Comparison of ENCODE assay signal across 8 cellular contexts in genomic region chr12:121888478-121889266, GRCh38. TPM values are rescaled to one million over a fixed set of nuclear protein-coding genes. Genes with fewer than 3 reads are reported as not detected.
DNase-seq lines count a peak whose midpoint lies in the region; ATAC-seq and TF ChIP-seq lines count a peak whose summit lies in the region.

TSS of gene PSMD9 (plus strand) at chr12:121888790. CDS start at chr12:121888857, 67 bp downstream.

- intact Hi-C loops in CD4-positive, alpha-beta memory T cell (cut with micrococcal nuclease), result loop anchor here (1.0 to 5.0 kb wide), 7 partner anchors 30 to 1686 kb away; partner anchors contain the start of genes CFAP251 and RPLP0

- peak; percentile 78 for TF ChIP-seq CTCF in liver (IDR thresholded peaks at IDR 0.05; ENCODE audit: low read depth, low read length, missing input control)

- no peaks in the 10 kb centered on the region for H3K9me3 Mint-ChIP-seq in CD4-positive, alpha-beta memory T cell

- peaks cover 29% of the 10 kb centered on the region for H3K4me1 ChIP-seq in CD4-positive, alpha-beta memory T cell (ENCODE audit: insufficient read depth, low read length)
- peaks cover 0 to 28% (median 15%) of the 10 kb centered on the region in 4 donors for H3K4me1 ChIP-seq in liver (ENCODE audit: control insufficient read depth in 4 of 4, insufficient read depth in 4 of 4, low read length in 3 of 4)

- peak within 1 kb of the TSS; percentile 96 to 99 (median 98) for H3K4me3 Mint-ChIP-seq in CD4-positive, alpha-beta memory T cell

- POLR2A ChIA-PET in CD4-positive, alpha-beta memory T cell (lab: Charles Lee; ENCODE audit: partially characterized antibody), result interaction anchor here (0.6 to 6.9 kb wide), 24 partner anchors 9 to 1307 kb away, joined by 3 to 117 read pairs (median 4); partner anchors contain the start of genes CFAP251, POP5, RHOF and RNF34

- H3K27ac ChIP-seq in CD4-positive, alpha-beta memory T cell (ENCODE audit: low read depth, low read length), result peak within 1 kb of the TSS; percentile 91
- peak within 1 kb of the TSS; percentile 94 to 95 for H3K27ac ChIP-seq in liver (ENCODE audit: low read depth in 1 of 2, low read length in 2 of 2)

- TF ChIP-seq RAD21 in liver (IDR thresholded peaks at IDR 0.05), result peak; percentile 80 to 86

- no peaks in the 10 kb centered on the region for H3K36me3 ChIP-seq in CD4-positive, alpha-beta memory T cell (ENCODE audit: insufficient read depth, low read length)
- H3K36me3 ChIP-seq in liver (ENCODE audit: control insufficient read depth in 4 of 4, insufficient read depth in 3 of 4, low read depth in 1 of 4, low read length in 3 of 4), result no peaks in the 10 kb centered on the region

- peaks cover 19 to 43% (median 33%) of the 10 kb centered on the region in 4 donors for H3K4me1 Mint-ChIP-seq in CD4-positive, alpha-beta memory T cell

- peak within 1 kb of the TSS; percentile 77 to 88 for H3K4me3 ChIP-seq in CD4-positive, alpha-beta memory T cell (ENCODE audit: low read length in 2 of 2)
- peak within 1 kb of the TSS; percentile 61 to 96 (median 89) for H3K4me3 ChIP-seq in liver (ENCODE audit: low read depth in 1 of 3, low read length in 3 of 3)

- H3K27me3 Mint-ChIP-seq in CD4-positive, alpha-beta memory T cell, result peaks cover 0 to 3% of the 10 kb centered on the region in 2 donors

- under 1% methylated on average over 67 of the region's 67 CpGs for WGBS in liver

- peak; percentile 97 to 99 (median 98) for DNase-seq in CD4-positive, alpha-beta memory T cell
- DNase-seq in NCI-H82 (lab: John Stamatoyannopoulos, UW) (peak; percentile 99), dermis microvascular lymphatic vessel endothelial cell (ENCODE audit: low read depth in 2 of 2) (peak; percentile 90 to 96)
- peak; percentile 99 for DNase-seq in activated CD4-positive, alpha-beta T cell treated with anti-CD3 and anti-CD28 coated beads, Interleukin-2, amount 50 U/mL, for 48 hours
- peak; percentile 99 for DNase-seq in stimulated activated CD4-positive, alpha-beta T cell treated with anti-CD3 and anti-CD28 coated beads, Interleukin-4, amount 100 ng/mL, for 24 hours

- H3K27ac Mint-ChIP-seq in CD4-positive, alpha-beta memory T cell, result peak within 1 kb of the TSS; percentile 99 to 100 (median 99)

- no peaks in the 10 kb centered on the region for H3K9me3 ChIP-seq in CD4-positive, alpha-beta memory T cell (ENCODE audit: control insufficient read depth in 1 of 2, low read length in 2 of 2)
- no peaks in the 10 kb centered on the region for H3K9me3 ChIP-seq in liver (ENCODE audit: control insufficient read depth in 4 of 4, low read length in 3 of 4)

- CTCF ChIA-PET in CD4-positive, alpha-beta memory T cell (lab: Charles Lee; ENCODE audit: partially characterized antibody), result interaction anchor here (0.8 to 9.2 kb wide), 13 partner anchors 10 to 533 kb away, joined by 3 to 119 read pairs (median 5); partner anchors contain the start of genes CFAP251 and RHOF

- ATAC-seq in GM19438 (IDR thresholded peaks at IDR 0.05; ENCODE audit: low read depth, unreplicated experiment), result peak; percentile 85
- peak; percentile 45 for ATAC-seq in HG03575 (IDR thresholded peaks at IDR 0.05; ENCODE audit: extremely low read depth, insufficient number of reproducible peaks, low FRiP score, unreplicated experiment)

- H3K9ac ChIP-seq in liver (ENCODE audit: low read depth in 1 of 2, low read length in 2 of 2), result peak within 1 kb of the TSS; percentile 86 to 95

- H3K36me3 Mint-ChIP-seq in CD4-positive, alpha-beta memory T cell, result peaks cover 3 to 23% of the 10 kb centered on the region in 2 donors

- no peaks in the 10 kb centered on the region for H3K27me3 ChIP-seq in CD4-positive, alpha-beta memory T cell (ENCODE audit: insufficient read depth, low read length)
- no peaks in the 10 kb centered on the region for H3K27me3 ChIP-seq in liver (ENCODE audit: control insufficient read depth in 4 of 4, insufficient read depth in 4 of 4, low read length in 3 of 4)

TF ChIP-seq in liver, 16 proteins besides CTCF, POLR2A, EP300 and RAD21:
- TF ChIP-seq SP1 (IDR thresholded peaks at IDR 0.05), result peak; percentile 84
- peak; percentile 76 to 95 for TF ChIP-seq GABPA (IDR thresholded peaks at IDR 0.05 in 1 of 2, conservative IDR thresholded peaks at IDR 0.05 in 1 of 2)
- peak; percentile 8 to 50 for TF ChIP-seq HNF4A (conservative IDR thresholded peaks at IDR 0.05)
- no peak for TF ChIP-seq FOXA1 (IDR thresholded peaks at IDR 0.05)
- peak; percentile 96 for TF ChIP-seq YY1 (IDR thresholded peaks at IDR 0.05)
- TF ChIP-seq FOXA2 (IDR thresholded peaks at IDR 0.05), result peak; percentile 34
- TF ChIP-seq REST (IDR thresholded peaks at IDR 0.05), result peak; percentile 86
- TF ChIP-seq MAX (IDR thresholded peaks at IDR 0.05), result peak; percentile 97
- peak; percentile 98 for TF ChIP-seq ZBTB33 (IDR thresholded peaks at IDR 0.05)
- peak; percentile 72 for TF ChIP-seq NR2F2 (IDR thresholded peaks at IDR 0.05)
- peak; percentile 27 for TF ChIP-seq TAF1 (conservative IDR thresholded peaks at IDR 0.05)
- peak; percentile 55 for TF ChIP-seq ATF3 (IDR thresholded peaks at IDR 0.05)
- no peak for TF ChIP-seq HNF4G (IDR thresholded peaks at IDR 0.05)
- peak; percentile 73 to 81 for TF ChIP-seq JUND (IDR thresholded peaks at IDR 0.05)
- peak; percentile 71 to 78 for TF ChIP-seq RXRA (IDR thresholded peaks at IDR 0.05)
- TF ChIP-seq EGR1 (IDR thresholded peaks at IDR 0.05; ENCODE audit: low read depth in 2 of 2), result peak in 1 of 2 donors; percentile 75

RNA-seq across cellular contexts. Expression of gene PSMD9, which starts in this region (rescaled TPM):
- total RNA-seq in CD4-positive, alpha-beta memory T cell, result 10 to 100 TPM; 41.4 to 42.7 TPM
- 100 to 1,000 TPM in 1 of 2 donors, 10 to 100 TPM in 1; 93.2 to 111 TPM for polyA plus RNA-seq in CD4-positive, alpha-beta memory T cell
- total RNA-seq in dermis microvascular lymphatic vessel endothelial cell (64.4 and 71.4 TPM in 2 replicates), liver (10 to 100 TPM; 39.0 to 52.3 TPM)
- polyA plus RNA-seq in liver, result 10 to 100 TPM; 50.1 to 57.6 TPM

Comparison
In these comparisons a context has a peak if more than half of its experiments do, and no peak if none do; other contexts are left out.
1. Peak in every context shown above with its lines: DNase-seq, ATAC-seq, H3K4me3 ChIP-seq and H3K27ac ChIP-seq.